Comparison of ENCODE assay signal across 16 cellular contexts in genomic region chr5:75481024-75481423, GRCh38. TPM values are rescaled to one million over a fixed set of nuclear protein-coding genes. Genes with fewer than 3 reads are reported as not detected.
A peak's percentile ranks its signal among the peaks of the same experiment; 100 is the strongest.
DNase-seq lines count a peak whose midpoint lies in the region; ATAC-seq, FAIRE-seq and TF ChIP-seq lines count a peak whose summit lies in the region.
"Had no signal": no experiment of that assay in that cellular context is flagged by ENCODE, and none has a peak within 500 bp of the region (broad histone marks: within the 10 kb centered on the region; RNA-seq: fewer than 3 reads in every experiment).

No MANE protein-coding gene starts in this region.

- TF ChIP-seq RAD21 in H1 (IDR thresholded peaks at IDR 0.05 in 1 of 2, conservative IDR thresholded peaks at IDR 0.05 in 1 of 2; ENCODE audit: low read depth in 2 of 2, low read length in 2 of 2) = no peak

- H3K23ac ChIP-seq in H1 (ENCODE audit: insufficient read length) = no peak overlapping the region

- H2AFZ ChIP-seq in GM23338 = no peak overlapping the region
- no peak overlapping the region for H2AFZ ChIP-seq in H1 (ENCODE audit: low read length)

- POLR2A ChIA-PET in H1 (lab: Charles Lee; ENCODE audit: partially characterized antibody) = no interaction called here

- H3K4me3 ChIP-seq in GM23338 (no peak overlapping the region), H1 (ENCODE audit: extremely low read depth in 1 of 4, insufficient read depth in 2 of 4, low read depth in 3 of 4, low read length in 4 of 4) (no peak overlapping the region), neutrophil (ENCODE audit: low read depth in 1 of 2, low read length in 1 of 2) (no peak overlapping the region), testis (no peak overlapping the region)
- H3K4me3 ChIP-seq: BLaER1 had no signal

- no peak overlapping the region for H4K8ac ChIP-seq in H1 (ENCODE audit: extremely low read depth, insufficient read depth, low read length)

- H4K91ac ChIP-seq in H1 (replicated peaks; ENCODE audit: insufficient read length, low read length) = no peak overlapping the region

- H3K9me3 ChIP-seq in H1 (ENCODE audit: insufficient read depth in 2 of 2, low read depth in 1 of 2, low read length in 1 of 2) (no peaks in the 10 kb centered on the region), neutrophil (no peaks in the 10 kb centered on the region), testis (no peaks in the 10 kb centered on the region)
- H3K9me3 ChIP-seq: Caco-2 had no signal

- H3K9ac ChIP-seq in H1 (replicated peaks in 1 of 4; ENCODE audit: extremely low read depth in 1 of 4, low read depth in 3 of 4, low read length in 3 of 4) = no peak overlapping the region
- H3K9ac ChIP-seq: BLaER1 had no signal

- DNase-seq in activated T-cell treated with anti-CD3 and anti-CD28 coated beads, Interleukin-2, amount 50 U/mL, for 72 hours = no peak
- DNase-seq in activated T-cell treated with anti-CD3 and anti-CD28 coated beads, Interleukin-2, amount 50 U/mL, for 48 hours = no peak
- DNase-seq in GM23338 (ENCODE audit: low spot score) (no peak), H1 (ENCODE audit: low read depth in 1 of 2, low spot score in 2 of 2) (no peak), testis (no peak)
- DNase-seq: 8988T; AML-193; Caco-2; CD8-positive, alpha-beta memory T cell; GF-D8; H7 had no signal

- H3K79me2 ChIP-seq in GM23338 (replicated peaks; ENCODE audit: insufficient read depth) (peaks cover 65% of the 10 kb centered on the region), H1 (ENCODE audit: control insufficient read depth in 1 of 2, insufficient read depth in 2 of 2, low read length in 2 of 2) (peaks cover 0 to 71% of the 10 kb centered on the region in 2 experiments; a peak in 2 of 4 replicates)

- no peak overlapping the region for H4K5ac ChIP-seq in H1 (ENCODE audit: insufficient read length, low read depth, low read length)

- FAIRE-seq in H1 (lab: Jason Lieb, UNC) = no peak
- FAIRE-seq: HepG2, HTR-8/SVneo had no signal

- no peak overlapping the region for H2AK5ac ChIP-seq in H1 (ENCODE audit: low read depth, low read length)

- no peaks in the 10 kb centered on the region for H4K20me1 ChIP-seq in GM23338 (replicated peaks; ENCODE audit: insufficient read depth)
- peaks cover 2 to 4% of the 10 kb centered on the region in 2 experiments for H4K20me1 ChIP-seq in H1 (replicated peaks in 1 of 2; ENCODE audit: control insufficient read depth in 1 of 2, insufficient read depth in 2 of 2, low read length in 2 of 2)

- H3K23me2 ChIP-seq in H1 (ENCODE audit: low read depth, low read length) = no peaks in the 10 kb centered on the region

- peak overlapping the region; percentile 54; the same call in 1 of the 2 replicates for H2BK12ac ChIP-seq in H1 (ENCODE audit: low read depth, low read length)

- H3K79me1 ChIP-seq in H1 (ENCODE audit: low read depth, low read length) = peaks cover 11% of the 10 kb centered on the region

- no peak overlapping the region for H3K4me3 Mint-ChIP-seq in activated T-cell treated with anti-CD3 and anti-CD28 coated beads, Interleukin-2, amount 50 U/mL, for 72 hours
- no peak overlapping the region for H3K4me3 Mint-ChIP-seq in GM23338
- H3K4me3 Mint-ChIP-seq: CD8-positive, alpha-beta memory T cell had no signal

- no peak overlapping the region for H3K27ac ChIP-seq in GM23338 (ENCODE audit: low read depth)
- no peak overlapping the region for H3K27ac ChIP-seq in H1 (ENCODE audit: low read depth, low read length)
- peak overlapping the region; percentile 8 for H3K27ac ChIP-seq in neutrophil
- no peak overlapping the region for H3K27ac ChIP-seq in testis
- H3K27ac ChIP-seq: BLaER1 had no signal

- no peak for TF ChIP-seq CTCF in GM23338 (conservative IDR thresholded peaks at IDR 0.05; ENCODE audit: low read depth in 2 of 2)
- no peak for TF ChIP-seq CTCF in H1 (IDR thresholded peaks at IDR 0.05; ENCODE audit: control extremely low read depth in 1 of 3, insufficient read depth in 1 of 3, low read depth in 1 of 3, low read length in 3 of 3)
- TF ChIP-seq CTCF in neutrophil (IDR thresholded peaks at IDR 0.05) = no peak
- TF ChIP-seq CTCF in testis (IDR thresholded peaks at IDR 0.05) = no peak

- peaks cover 8 to 11% of the 10 kb centered on the region in 2 donors for H3K9me3 Mint-ChIP-seq in activated T-cell treated with anti-CD3 and anti-CD28 coated beads, Interleukin-2, amount 50 U/mL, for 72 hours
- H3K9me3 Mint-ChIP-seq in GM23338 = no peaks in the 10 kb centered on the region; the same call in 2 of the 3 replicates

- no peak overlapping the region for H2BK120ac ChIP-seq in H1 (replicated peaks; ENCODE audit: low read depth, low read length)

- 84% methylated on average over 4 of the region's 4 CpGs; no CpG with 5 or more reads in 1 of the 2 experiments for WGBS in H1 (ENCODE audit: extremely low coverage in 1 of 2, insufficient coverage in 1 of 2, insufficient read length in 1 of 2, insufficient replicate concordance in 2 of 2, low coverage in 1 of 2, low lambda C conversion rate in 2 of 2, missing lambda C conversion rate in 1 of 2), 2 experiments
- 96 to 97% methylated on average over 4 of the region's 4 CpGs for WGBS in testis, 2 donors

- peaks cover 29% of the 10 kb centered on the region for H3K4me1 ChIP-seq in GM23338 (ENCODE audit: insufficient read depth)
- peaks cover 3 to 17% (median 10%) of the 10 kb centered on the region in 4 experiments; a peak in 5 of 7 replicates for H3K4me1 ChIP-seq in H1 (replicated peaks in 1 of 4; ENCODE audit: control insufficient read depth in 3 of 4, insufficient read depth in 4 of 4, low read length in 3 of 4)
- H3K4me1 ChIP-seq in neutrophil (ENCODE audit: control insufficient read depth in 1 of 2, insufficient read depth in 1 of 2, low read depth in 1 of 2, low read length in 1 of 2) = peaks cover 0 to 2% of the 10 kb centered on the region in 2 experiments
- no peaks in the 10 kb centered on the region for H3K4me1 ChIP-seq in testis
- H3K4me1 ChIP-seq: BLaER1 had no signal

- H3K4ac ChIP-seq in H1 (replicated peaks; ENCODE audit: insufficient read length, low read depth, low read length) = no peak overlapping the region

- H3K36me3 ChIP-seq in GM23338 (ENCODE audit: insufficient read depth) (no peaks in the 10 kb centered on the region), H1 (ENCODE audit: control insufficient read depth in 2 of 4, insufficient read depth in 4 of 4, low read length in 3 of 4) (no peaks in the 10 kb centered on the region), neutrophil (no peaks in the 10 kb centered on the region), testis (ENCODE audit: low read depth, missing control alignments) (no peaks in the 10 kb centered on the region)

- H3K14ac ChIP-seq in H1 (ENCODE audit: insufficient read length) = no peak overlapping the region

- no peak overlapping the region for H2BK5ac ChIP-seq in H1 (ENCODE audit: low read depth, low read length)

- peaks cover 17 to 26% of the 10 kb centered on the region in 2 donors for H3K36me3 Mint-ChIP-seq in activated T-cell treated with anti-CD3 and anti-CD28 coated beads, Interleukin-2, amount 50 U/mL, for 72 hours (ENCODE audit: insufficient read depth in 2 of 2)
- H3K36me3 Mint-ChIP-seq in GM23338 (ENCODE audit: low read depth) = no peaks in the 10 kb centered on the region

- peaks cover 17% of the 10 kb centered on the region for H3K4me1 Mint-ChIP-seq in activated T-cell treated with anti-CD3 and anti-CD28 coated beads, Interleukin-2, amount 50 U/mL, for 72 hours (ENCODE audit: low read depth)
- peaks cover 29% of the 10 kb centered on the region for H3K4me1 Mint-ChIP-seq in GM23338

- no peak overlapping the region for H3K18ac ChIP-seq in H1 (ENCODE audit: extremely low read depth, low read length)

- no peak for ATAC-seq in activated T-cell treated with anti-CD3 and anti-CD28 coated beads, Interleukin-2, amount 50 U/mL, for 72 hours (replicated peaks in 1 of 2)
- ATAC-seq in GM23338 (no peak), HG02884 (IDR thresholded peaks at IDR 0.05; ENCODE audit: unreplicated experiment) (no peak)
- ATAC-seq: HepG2 had no signal

- peak overlapping the region; percentile 11 for H3K27ac Mint-ChIP-seq in activated T-cell treated with anti-CD3 and anti-CD28 coated beads, Interleukin-2, amount 50 U/mL, for 72 hours
- peak overlapping the region; percentile 3; the same call in 1 of the 2 replicates for H3K27ac Mint-ChIP-seq in GM23338

- intact Hi-C loops in testis (cut with DNase I; ENCODE audit: low total_unique reads) = no loop called here

- H3K4me2 ChIP-seq in GM23338 (no peak overlapping the region), H1 (ENCODE audit: insufficient read depth in 1 of 2, low read depth in 2 of 2, low read length in 2 of 2) (no peak overlapping the region)
- H3K4me2 ChIP-seq: BLaER1 had no signal

- H2BK15ac ChIP-seq in H1 (ENCODE audit: low read length) = no peak overlapping the region

- CTCF ChIA-PET in H1 (lab: Charles Lee; ENCODE audit: partially characterized antibody) = no interaction called here

- H3K56ac ChIP-seq in H1 (replicated peaks; ENCODE audit: insufficient read length, low read depth, low read length) = no peak overlapping the region

- H3K27me3 ChIP-seq in GM23338 (ENCODE audit: insufficient read depth) = no peaks in the 10 kb centered on the region
- no peaks in the 10 kb centered on the region for H3K27me3 ChIP-seq in H1 (replicated peaks in 1 of 4; ENCODE audit: control insufficient read depth in 3 of 4, extremely low read depth in 1 of 4, insufficient read depth in 3 of 4, low read length in 3 of 4)
- H3K27me3 ChIP-seq in neutrophil = no peaks in the 10 kb centered on the region
- no peaks in the 10 kb centered on the region for H3K27me3 ChIP-seq in testis
- H3K27me3 ChIP-seq: BLaER1 had no signal

- no peaks in the 10 kb centered on the region for H3K9me2 ChIP-seq in GM23338 (ENCODE audit: insufficient read depth)

- no peak overlapping the region for H2BK20ac ChIP-seq in H1 (ENCODE audit: low read length)

- H3F3A ChIP-seq in GM23338 (replicated peaks; ENCODE audit: low read depth) = no peaks in the 10 kb centered on the region

- TF ChIP-seq POLR2A in H1 (IDR thresholded peaks at IDR 0.05; ENCODE audit: control extremely low read depth in 1 of 2, low read depth in 2 of 2, low read length in 2 of 2) (no peak), testis (IDR thresholded peaks at IDR 0.05) (no peak)

- H3K27me3 Mint-ChIP-seq in activated T-cell treated with anti-CD3 and anti-CD28 coated beads, Interleukin-2, amount 50 U/mL, for 72 hours (ENCODE audit: low read depth) = no peaks in the 10 kb centered on the region
- H3K27me3 Mint-ChIP-seq in GM23338 (ENCODE audit: insufficient read depth, low read depth, poor library complexity) = peaks cover 3% of the 10 kb centered on the region

- no peak for TF ChIP-seq EP300 in H1 (IDR thresholded peaks at IDR 0.05; ENCODE audit: borderline replicate concordance in 1 of 2, low read depth in 2 of 2, low read length in 2 of 2)

RNA-seq across cellular contexts. Expression of gene CERT1, which starts 30.4 kb away (rescaled TPM):
- total RNA-seq in activated T-cell treated with anti-CD3 and anti-CD28 coated beads, Interleukin-2, amount 50 U/mL, for 72 hours = 10 to 100 TPM; 31.9 to 34.9 TPM
- total RNA-seq in GM23338 (2014; rRNA removed; shearing (Covaris generic)) = 38.9 and 40.7 TPM in 2 replicates
- 36.5 and 37.5 TPM in 2 replicates for polyA plus RNA-seq in GM23338 (2016; fragmentation: Nextera tagmentation; extraction: Ambion mirVana)
- 48.1 and 55.3 TPM in 2 replicates for total RNA-seq in H1 (2021; fragmentation: NEBNext Ultra II Directional; extraction: Animal tissue kit (Norgen Biotek cat#: 25700))
- 7.8 and 10.2 TPM in 2 replicates for polyA plus RNA-seq in H1 (2011; rRNA removed)
- 12.1 TPM for polyA plus RNA-seq in H1 (2011; cell fraction: cytosol; rRNA removed)
- 9.9 TPM for polyA plus RNA-seq in H1 (2011; cell fraction: nucleus; rRNA removed)
- polyA plus RNA-seq in H1 (2012, experiment 1 of 2) = 19.0 to 32.7 TPM (median 28.2 TPM) in 4 replicates
- 2.0 TPM for polyA plus RNA-seq in H1 (2012, experiment 2 of 2)
- polyA plus RNA-seq in H1 (2013, experiment 1 of 2) = 25.4 TPM
- polyA plus RNA-seq in H1 (2013, experiment 2 of 2) = 26.1 TPM
- polyA minus RNA-seq in H1 (2011; rRNA and poly(A)+ RNA removed) = 77.3 and 78.8 TPM in 2 replicates
- 30.8 TPM for polyA minus RNA-seq in H1 (2011; cell fraction: cytosol; rRNA and poly(A)+ RNA removed)
- polyA minus RNA-seq in H1 (2011; cell fraction: nucleus; rRNA and poly(A)+ RNA removed) = 28.7 TPM
- 10 to 100 TPM; 45.0 to 61.3 TPM for total RNA-seq in testis
- polyA plus RNA-seq in testis (ENCODE audit: insufficient read depth, low read depth, low replicate concordance) = 51.3 TPM

RNA-seq across cellular contexts. Expression of gene POLK, which starts 30.7 kb away (rescaled TPM):
- total RNA-seq in activated T-cell treated with anti-CD3 and anti-CD28 coated beads, Interleukin-2, amount 50 U/mL, for 72 hours = 10 to 100 TPM; 31.4 to 34.2 TPM
- total RNA-seq in GM23338 (2014; rRNA removed; shearing (Covaris generic)) = 10.9 and 14.5 TPM in 2 replicates
- polyA plus RNA-seq in GM23338 (2016; fragmentation: Nextera tagmentation; extraction: Ambion mirVana) = 5.4 and 6.3 TPM in 2 replicates
- 7.7 and 9.0 TPM in 2 replicates for total RNA-seq in H1 (2021; fragmentation: NEBNext Ultra II Directional; extraction: Animal tissue kit (Norgen Biotek cat#: 25700))
- polyA plus RNA-seq in H1 (2011; rRNA removed) = 1.2 and 2.0 TPM in 2 replicates
- polyA plus RNA-seq in H1 (2011; cell fraction: cytosol; rRNA removed) = 3.6 TPM
- 3.4 TPM for polyA plus RNA-seq in H1 (2011; cell fraction: nucleus; rRNA removed)
- polyA plus RNA-seq in H1 (2012, experiment 1 of 2) = 2.3 to 5.7 TPM (median 2.8 TPM) in 4 replicates
- polyA plus RNA-seq in H1 (2012, experiment 2 of 2) = 0.12 TPM
- 4.4 TPM for polyA plus RNA-seq in H1 (2013, experiment 1 of 2)
- polyA plus RNA-seq in H1 (2013, experiment 2 of 2) = 4.5 TPM
- polyA minus RNA-seq in H1 (2011; rRNA and poly(A)+ RNA removed) = 10.1 and 18.9 TPM in 2 replicates
- 5.9 TPM for polyA minus RNA-seq in H1 (2011; cell fraction: cytosol; rRNA and poly(A)+ RNA removed)
- 11.8 TPM for polyA minus RNA-seq in H1 (2011; cell fraction: nucleus; rRNA and poly(A)+ RNA removed)
- 10 to 100 TPM; 41.0 to 56.7 TPM for total RNA-seq in testis
- 23.3 TPM for polyA plus RNA-seq in testis (ENCODE audit: insufficient read depth, low read depth, low replicate concordance)
